In genomic region chr11:121898913-121899312, GRCh38 we compare ENCODE assay signal across 26 cellular contexts.
"Had no signal": no experiment of that assay in that cellular context is flagged by ENCODE, and none has a peak within 500 bp of the region (broad histone marks: within the 10 kb centered on the region; RNA-seq: fewer than 3 reads in every experiment).

No MANE protein-coding gene starts in this region.

- H2AFZ ChIP-seq: parathyroid adenoma had no signal

- H3K9me3 Mint-ChIP-seq: activated CD4-positive, alpha-beta T cell treated with anti-CD3 and anti-CD28 coated beads, Interleukin-2, amount 10 ng/mL, durations not matched to agents 7 days and 5 days; activated CD8-positive, alpha-beta T cell treated with anti-CD3 and anti-CD28 coated beads for 36 hours; activated naive CD4-positive, alpha-beta T cell treated with anti-CD3 and anti-CD28 coated beads, Interleukin-2, amount 50 U/mL, for 24 hours; activated T-helper 1 cell treated with anti-CD3 and anti-CD28 coated beads, Interleukin-12 subunit alpha, Interleukin-12 subunit beta, Interleukin-2, Interleukin-4 antibody, amounts not matched to agents 30 ng/mL and 10 ng/mL and 1 ng/mL, durations not matched to agents 14 hours and 24 hours and 36 hours; stimulated activated naive CD8-positive, alpha-beta T cell treated with anti-CD3 and anti-CD28 coated beads, Interleukin-15, Interleukin-2, amounts not matched to agents 100 ng/mL and 50 ng/mL, for 24 hours; T-helper 1 cell treated with Interleukin-12 subunit alpha and Interleukin-12 subunit beta and Interleukin-4 antibody, amounts not matched to agents 30 μg/mL and 1 μg/mL, for 36 hours had no signal

- H3K27me3 ChIP-seq: brain microvascular endothelial cell, right lobe of liver, suprapubic skin, tibial nerve had no signal

- H3K36me3 Mint-ChIP-seq: activated CD8-positive, alpha-beta memory T cell treated with anti-CD3 and anti-CD28 coated beads, Interleukin-2, amount 10 ng/mL, durations not matched to agents 7 days and 5 days; activated naive CD4-positive, alpha-beta T cell treated with anti-CD3 and anti-CD28 coated beads, Interleukin-2, amount 50 U/mL, for 24 hours; memory B cell had no signal

- H3K4me3 ChIP-seq: right lobe of liver, skin epidermis, suprapubic skin, tibial nerve had no signal

- H3K4me1 Mint-ChIP-seq: activated CD4-positive, alpha-beta T cell treated with anti-CD3 and anti-CD28 coated beads, Interleukin-2, amount 10 ng/mL, durations not matched to agents 7 days and 5 days; activated CD8-positive, alpha-beta memory T cell treated with anti-CD3 and anti-CD28 coated beads, Interleukin-2, amount 10 ng/mL, durations not matched to agents 7 days and 5 days; activated naive CD4-positive, alpha-beta T cell treated with anti-CD3 and anti-CD28 coated beads, Interleukin-2, amount 50 U/mL, for 24 hours had no signal

- H3K36me3 ChIP-seq: brain microvascular endothelial cell, right lobe of liver, suprapubic skin, tibial nerve had no signal

- DNase-seq: activated CD4-positive, alpha-beta T cell treated with anti-CD3 and anti-CD28 coated beads, Interleukin-2, amount 10 ng/mL, durations not matched to agents 7 days and 5 days; activated CD8-positive, alpha-beta memory T cell treated with anti-CD3 and anti-CD28 coated beads, Interleukin-2, amount 10 ng/mL, durations not matched to agents 7 days and 5 days; activated CD8-positive, alpha-beta T cell treated with anti-CD3 and anti-CD28 coated beads for 36 hours; activated gamma-delta T cell treated with Interleukin-2 at 50 U/mL for 16 hours; activated T-cell treated with anti-CD3 and anti-CD28 coated beads for 4 hours; aorta; brain microvascular endothelial cell; caudate nucleus; effector CD4-positive, alpha-beta T cell; foreskin melanocyte; glutamatergic neuron; hypothalamus; right lobe of liver; stimulated activated CD4-positive, alpha-beta T cell treated with anti-CD3 and anti-CD28 coated beads, Interleukin-1b, Interleukin-23, amount 100 ng/mL, for 48 hours had no signal

- H3K4me1 ChIP-seq: parathyroid adenoma, right lobe of liver, suprapubic skin had no signal

- H3K27ac Mint-ChIP-seq: activated CD4-positive, alpha-beta T cell treated with anti-CD3 and anti-CD28 coated beads, Interleukin-2, amount 10 ng/mL, durations not matched to agents 7 days and 5 days; activated CD8-positive, alpha-beta memory T cell treated with anti-CD3 and anti-CD28 coated beads, Interleukin-2, amount 10 ng/mL, durations not matched to agents 7 days and 5 days; activated CD8-positive, alpha-beta T cell treated with anti-CD3 and anti-CD28 coated beads for 36 hours; activated naive CD4-positive, alpha-beta T cell treated with anti-CD3 and anti-CD28 coated beads, Interleukin-2, amount 50 U/mL, for 24 hours; activated T-helper 1 cell treated with anti-CD3 and anti-CD28 coated beads, Interleukin-12 subunit alpha, Interleukin-12 subunit beta, Interleukin-2, Interleukin-4 antibody, amounts not matched to agents 30 ng/mL and 10 ng/mL and 1 ng/mL, durations not matched to agents 14 hours and 24 hours and 36 hours; dendritic cell treated with granulocyte-macrophage colony-stimulating factor and Interleukin-4, amounts not matched to agents 40 ng/mL and 50 ng/mL, for 4 days; memory B cell; nephron; stimulated activated naive CD8-positive, alpha-beta T cell treated with anti-CD3 and anti-CD28 coated beads, Interleukin-15, Interleukin-2, amounts not matched to agents 100 ng/mL and 50 ng/mL, for 24 hours; T-helper 1 cell treated with Interleukin-12 subunit alpha and Interleukin-12 subunit beta and Interleukin-4 antibody, amounts not matched to agents 30 μg/mL and 1 μg/mL, for 36 hours had no signal

- H3K27ac ChIP-seq: brain microvascular endothelial cell, parathyroid adenoma, right lobe of liver, skin epidermis, suprapubic skin, tibial nerve, VCaP had no signal

- H3K4me3 Mint-ChIP-seq: activated CD4-positive, alpha-beta T cell treated with anti-CD3 and anti-CD28 coated beads, Interleukin-2, amount 10 ng/mL, durations not matched to agents 7 days and 5 days; activated CD8-positive, alpha-beta memory T cell treated with anti-CD3 and anti-CD28 coated beads, Interleukin-2, amount 10 ng/mL, durations not matched to agents 7 days and 5 days; activated CD8-positive, alpha-beta T cell treated with anti-CD3 and anti-CD28 coated beads for 36 hours; activated naive CD4-positive, alpha-beta T cell treated with anti-CD3 and anti-CD28 coated beads, Interleukin-2, amount 50 U/mL, for 24 hours; activated T-helper 1 cell treated with anti-CD3 and anti-CD28 coated beads, Interleukin-12 subunit alpha, Interleukin-12 subunit beta, Interleukin-2, Interleukin-4 antibody, amounts not matched to agents 30 ng/mL and 10 ng/mL and 1 ng/mL, durations not matched to agents 14 hours and 24 hours and 36 hours; dendritic cell treated with granulocyte-macrophage colony-stimulating factor and Interleukin-4, amounts not matched to agents 40 ng/mL and 50 ng/mL, for 4 days; memory B cell; nephron; stimulated activated naive CD8-positive, alpha-beta T cell treated with anti-CD3 and anti-CD28 coated beads, Interleukin-15, Interleukin-2, amounts not matched to agents 100 ng/mL and 50 ng/mL, for 24 hours; T-helper 1 cell treated with Interleukin-12 subunit alpha and Interleukin-12 subunit beta and Interleukin-4 antibody, amounts not matched to agents 30 μg/mL and 1 μg/mL, for 36 hours had no signal

- H3K9me3 ChIP-seq: right lobe of liver, suprapubic skin, tibial nerve had no signal

- H3K79me2 ChIP-seq: parathyroid adenoma had no signal

- H3K27me3 Mint-ChIP-seq: activated CD4-positive, alpha-beta T cell treated with anti-CD3 and anti-CD28 coated beads, Interleukin-2, amount 10 ng/mL, durations not matched to agents 7 days and 5 days; activated CD8-positive, alpha-beta memory T cell treated with anti-CD3 and anti-CD28 coated beads, Interleukin-2, amount 10 ng/mL, durations not matched to agents 7 days and 5 days; stimulated activated naive CD8-positive, alpha-beta T cell treated with anti-CD3 and anti-CD28 coated beads, Interleukin-15, Interleukin-2, amounts not matched to agents 100 ng/mL and 50 ng/mL, for 24 hours had no signal

- H3K9ac ChIP-seq: parathyroid adenoma had no signal
